ENCODE assay signal across 2 cellular contexts in genomic region chr1:75985827-75986226, GRCh38.
A peak's percentile ranks its signal among the peaks of the same experiment; 100 is the strongest.
TF ChIP-seq lines count a peak whose summit lies in the region.

No MANE protein-coding gene starts in this region.

TF ChIP-seq in GM12891, 5 proteins besides CTCF, POLR2A, EP300 and RAD21 (continued from another document):
- TF ChIP-seq TAF1 (IDR thresholded peaks at IDR 0.05; ENCODE audit: low read depth, low read length) (no peak), POU2F2 (IDR thresholded peaks at IDR 0.05; ENCODE audit: low read depth, low read length) (peak; percentile 57; the same call in 1 of the 2 replicates), POLR2AphosphoS5 (IDR thresholded peaks at IDR 0.05; ENCODE audit: low read depth, low read length) (no peak)

TF ChIP-seq in GM12878, 131 proteins besides CTCF, POLR2A, EP300 and RAD21 (continues in another document):
- TF ChIP-seq USF1 (IDR thresholded peaks at IDR 0.05; ENCODE audit: borderline replicate concordance, extremely low read length, insufficient read depth, low read depth, low read length) = no peak
- peak; percentile 70 for TF ChIP-seq PML (IDR thresholded peaks at IDR 0.05; ENCODE audit: low read length)
- peak; percentile 58 for TF ChIP-seq RELB (IDR thresholded peaks at IDR 0.05; ENCODE audit: low read depth)
- TF ChIP-seq ATF7 (IDR thresholded peaks at IDR 0.05; ENCODE audit: low read depth) = peak; percentile 94
- peak; percentile 87 for TF ChIP-seq SKIL (IDR thresholded peaks at IDR 0.05; ENCODE audit: low read depth, poor library complexity, severe bottlenecking)
- TF ChIP-seq HDGF (IDR thresholded peaks at IDR 0.05) = no peak
- TF ChIP-seq POLR2AphosphoS5 (IDR thresholded peaks at IDR 0.05; ENCODE audit: low read length) = no peak
- no peak for TF ChIP-seq HSF1 (IDR thresholded peaks at IDR 0.05; ENCODE audit: low read depth, low read length)
- TF ChIP-seq WRNIP1 (IDR thresholded peaks at IDR 0.05; ENCODE audit: borderline replicate concordance, low read depth, low read length) = no peak
- no peak for TF ChIP-seq ZNF384 (IDR thresholded peaks at IDR 0.05; ENCODE audit: borderline replicate concordance, low read depth, low read length)
- no peak for TF ChIP-seq E4F1 (IDR thresholded peaks at IDR 0.05; ENCODE audit: borderline replicate concordance, partially characterized antibody)
- TF ChIP-seq NFYA (IDR thresholded peaks at IDR 0.05; ENCODE audit: borderline replicate concordance, low read depth, low read length) = no peak
- TF ChIP-seq ZBTB11 (CRISPR knock-in tag; IDR thresholded peaks at IDR 0.05) = no peak
- TF ChIP-seq ATF2 (IDR thresholded peaks at IDR 0.05; ENCODE audit: low read length) = peak; percentile 97
- TF ChIP-seq NR2F1 (conservative IDR thresholded peaks at IDR 0.05) = peak; percentile 88
- TF ChIP-seq BMI1 (IDR thresholded peaks at IDR 0.05; ENCODE audit: borderline replicate concordance) = no peak
- TF ChIP-seq FOS (IDR thresholded peaks at IDR 0.05; ENCODE audit: borderline replicate concordance, extremely low read depth, insufficient read length) = no peak
- no peak for TF ChIP-seq ZBTB33 (IDR thresholded peaks at IDR 0.05)
- no peak for TF ChIP-seq YBX1 (IDR thresholded peaks at IDR 0.05)
- TF ChIP-seq CBX3 (IDR thresholded peaks at IDR 0.05; ENCODE audit: borderline replicate concordance, low read depth) = no peak
- TF ChIP-seq CEBPB (IDR thresholded peaks at IDR 0.05; ENCODE audit: borderline replicate concordance in 1 of 2, low read depth in 2 of 2, low read length in 2 of 2) = peak; percentile 79 to 97; a peak in 2 of 4 replicates
- no peak for TF ChIP-seq FOXK2 (IDR thresholded peaks at IDR 0.05)
- 0 out of 2 replicates have a peak, but pooled peaks have one; percentile 49 for TF ChIP-seq GABPA (IDR thresholded peaks at IDR 0.05; ENCODE audit: low read depth)
- no peak for TF ChIP-seq E2F4 (IDR thresholded peaks at IDR 0.05; ENCODE audit: low read depth, low read length)
- TF ChIP-seq ZNF24 (IDR thresholded peaks at IDR 0.05) = no peak
- no peak for TF ChIP-seq NR2C1 (IDR thresholded peaks at IDR 0.05)
- TF ChIP-seq BCLAF1 (IDR thresholded peaks at IDR 0.05) = no peak
- peak; percentile 95 for TF ChIP-seq ZBED1 (IDR thresholded peaks at IDR 0.05; ENCODE audit: borderline replicate concordance)
- TF ChIP-seq PKNOX1 (IDR thresholded peaks at IDR 0.05) = no peak
- TF ChIP-seq YY1 (IDR thresholded peaks at IDR 0.05; ENCODE audit: low read depth, low read length) = no peak
- TF ChIP-seq ELK1 (IDR thresholded peaks at IDR 0.05; ENCODE audit: low read depth, low read length) = no peak
